ENCODE assay signal across 1 cellular context in the genomic region with DNA sequence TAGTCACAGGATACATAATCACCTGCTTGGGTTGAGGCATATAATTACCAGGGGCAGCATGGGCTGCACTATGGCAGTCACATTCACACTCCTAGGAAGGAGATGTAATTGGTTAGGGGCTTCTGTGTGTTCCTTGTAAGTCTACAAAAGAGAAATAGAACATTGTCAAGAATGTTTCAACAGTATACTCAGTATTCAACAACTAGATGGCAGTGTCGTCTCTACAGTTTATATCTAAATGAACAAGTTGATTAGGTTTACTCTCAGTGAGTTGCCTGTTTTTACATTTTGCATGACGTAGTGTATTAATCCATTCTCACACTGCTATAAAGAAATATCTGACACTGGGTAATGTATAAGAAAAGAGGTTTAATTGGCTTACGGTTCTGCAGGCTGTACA.
TF ChIP-seq lines count a peak whose summit lies in the region.

No MANE protein-coding gene starts in this region.

TF ChIP-seq in K562, 482 proteins besides CTCF, POLR2A, EP300 and RAD21:
- TF ChIP-seq, protein P1, sequence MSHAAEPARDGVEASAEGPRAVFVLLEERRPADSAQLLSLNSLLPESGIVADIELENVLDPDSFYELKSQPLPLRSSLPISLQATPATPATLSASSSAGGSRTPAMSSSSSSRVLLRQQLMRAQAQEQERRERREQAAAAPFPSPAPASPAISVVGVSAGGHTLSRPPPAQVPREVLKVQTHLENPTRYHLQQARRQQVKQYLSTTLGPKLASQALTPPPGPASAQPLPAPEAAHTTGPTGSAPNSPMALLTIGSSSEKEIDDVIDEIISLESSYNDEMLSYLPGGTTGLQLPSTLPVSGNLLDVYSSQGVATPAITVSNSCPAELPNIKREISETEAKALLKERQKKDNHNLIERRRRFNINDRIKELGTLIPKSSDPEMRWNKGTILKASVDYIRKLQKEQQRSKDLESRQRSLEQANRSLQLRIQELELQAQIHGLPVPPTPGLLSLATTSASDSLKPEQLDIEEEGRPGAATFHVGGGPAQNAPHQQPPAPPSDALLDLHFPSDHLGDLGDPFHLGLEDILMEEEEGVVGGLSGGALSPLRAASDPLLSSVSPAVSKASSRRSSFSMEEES (CRISPR knock-in tag; IDR thresholded peaks at IDR 0.05), result no peak
- TF ChIP-seq, protein P2, sequence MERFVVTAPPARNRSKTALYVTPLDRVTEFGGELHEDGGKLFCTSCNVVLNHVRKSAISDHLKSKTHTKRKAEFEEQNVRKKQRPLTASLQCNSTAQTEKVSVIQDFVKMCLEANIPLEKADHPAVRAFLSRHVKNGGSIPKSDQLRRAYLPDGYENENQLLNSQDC (CRISPR knock-in tag; IDR thresholded peaks at IDR 0.05), result no peak
- TF ChIP-seq MAFK (IDR thresholded peaks at IDR 0.05; ENCODE audit: low read length) (no peak), ZNF274 (IDR thresholded peaks at IDR 0.05; ENCODE audit: borderline replicate concordance, low read depth, low read length) (no peak), ZNF311 (CRISPR knock-in tag; IDR thresholded peaks at IDR 0.05) (no peak)
